Comparison of ENCODE assay signal across 7 cellular contexts in genomic region chr1:7669559-7670208, GRCh38.
DNase-seq lines count a peak whose midpoint lies in the region; ATAC-seq and TF ChIP-seq lines count a peak whose summit lies in the region.

No MANE protein-coding gene starts in this region.

- peak; percentile 85 for TF ChIP-seq CTCF in GM12864 (IDR thresholded peaks at IDR 0.05; ENCODE audit: low read depth, low read length, missing control alignments)

- H3K4me1 Mint-ChIP-seq in central memory CD8-positive, alpha-beta T cell: peaks cover 5% of the 10 kb centered on the region

- no peak overlapping the region for H3K4me3 ChIP-seq in GM12864 (ENCODE audit: low read depth, low read length)

- no peak overlapping the region for H3K27ac Mint-ChIP-seq in central memory CD8-positive, alpha-beta T cell (ENCODE audit: low read depth)

- H3K4me3 Mint-ChIP-seq in central memory CD8-positive, alpha-beta T cell: peak overlapping the region; percentile 14

- H3K9me3 Mint-ChIP-seq in central memory CD8-positive, alpha-beta T cell: no peaks in the 10 kb centered on the region

- no peaks in the 10 kb centered on the region for H3K36me3 Mint-ChIP-seq in central memory CD8-positive, alpha-beta T cell (ENCODE audit: insufficient read depth)

- DNase-seq in GM12864 (ENCODE audit: low read depth) (no peak), NCI-H1105 treated with DMSO at 0.1 percent for 48 hours (lab: John Stamatoyannopoulos, UW) (peak; percentile 65), kidney tubule cell (ENCODE audit: low spot score) (peak; percentile 57)
- DNase-seq in activated CD4-positive, CD25-positive, alpha-beta regulatory T cell treated with anti-CD3 and anti-CD28 coated beads, Interleukin-2, amount 50 U/mL, for 16 hours (ENCODE audit: low read depth, low spot score): peak; percentile 26
- DNase-seq in central memory CD8-positive, alpha-beta T cell (ENCODE audit: low spot score in 2 of 2): peak in 1 of 2 donors; percentile 37
- DNase-seq in stimulated activated CD4-positive, alpha-beta T cell treated with anti-CD3 and anti-CD28 coated beads, Interleukin-4, amount 100 ng/mL, for 1 hour: peak; percentile 58

- ATAC-seq in central memory CD8-positive, alpha-beta T cell (replicated peaks; ENCODE audit: extremely low read depth, poor library complexity, severe bottlenecking): peak; percentile 28
- ATAC-seq in GM18867 (IDR thresholded peaks at IDR 0.05; ENCODE audit: unreplicated experiment): no peak

- peaks cover 8% of the 10 kb centered on the region for H3K27me3 Mint-ChIP-seq in central memory CD8-positive, alpha-beta T cell
